In genomic region chr16:81399909-81400308, GRCh38 we compare ENCODE assay signal across 29 cellular contexts.
"Had no signal": no experiment of that assay in that cellular context is flagged by ENCODE, and none has a peak within 500 bp of the region (broad histone marks: within the 10 kb centered on the region; RNA-seq: fewer than 3 reads in every experiment).

No MANE protein-coding gene starts in this region.

- H3K27me3 ChIP-seq: heart right ventricle, ovary, tibial nerve, upper lobe of right lung, uterus had no signal

- H3K9me3 ChIP-seq: ovary, psoas muscle, upper lobe of right lung, uterus had no signal

- H3K27ac ChIP-seq: heart right ventricle, lower lobe of right lung, ovary, psoas muscle, thoracic aorta, tibial nerve, upper lobe of right lung, uterus had no signal

- DNase-seq: cortex of kidney; effector CD4-positive, alpha-beta T cell; foreskin melanocyte; glutamatergic neuron; heart right ventricle; hippocampal formation; immature natural killer cell; islet precursor cell; kidney glomerular epithelial cell; left colon; left ventricle myocardium superior; lower lobe of right lung; natural killer cell; occipital lobe; posterior cingulate gyrus; psoas muscle; right cardiac atrium; small intestine; stimulated activated CD4-positive, alpha-beta T cell treated with anti-CD3 and anti-CD28 coated beads, Interleukin-15, amount 100 ng/mL, for 24 hours; stimulated activated CD4-positive, alpha-beta T cell treated with anti-CD3 and anti-CD28 coated beads, Interleukin-2, amount 100 ng/mL, for 48 hours; stimulated activated naive B cell treated with anti-CD40 and anti-IgM and Interleukin-4, amounts not matched to agents 10 μg/mL and 1 μg/mL and 100 μg/mL, for 72 hours; upper lobe of right lung; uterus had no signal

- H3K36me3 ChIP-seq: heart right ventricle, lower lobe of right lung, ovary, thoracic aorta, tibial nerve, upper lobe of right lung, uterus had no signal

- H3K27me3 Mint-ChIP-seq: stimulated activated naive B cell treated with anti-CD40 and anti-IgM and Interleukin-4, amounts not matched to agents 10 μg/mL and 1 μg/mL and 100 μg/mL, for 72 hours had no signal

- H3K36me3 Mint-ChIP-seq: memory B cell, natural killer cell had no signal

- H3K9me3 Mint-ChIP-seq: immature natural killer cell; memory B cell; natural killer cell; stimulated activated naive CD8-positive, alpha-beta T cell treated with anti-CD3 and anti-CD28 coated beads, Interleukin-15, Interleukin-2, amounts not matched to agents 100 ng/mL and 50 ng/mL, for 24 hours had no signal

- ATAC-seq: esophagus mucosa; heart right ventricle; left colon; left ventricle myocardium superior; lower lobe of right lung; natural killer cell; psoas muscle; right cardiac atrium; stimulated activated naive B cell treated with anti-CD40 and anti-IgM and Interleukin-4, amounts not matched to agents 10 μg/mL and 1 μg/mL and 100 μg/mL, for 72 hours; upper lobe of right lung had no signal

- H3K4me3 ChIP-seq: heart right ventricle, lower lobe of right lung, ovary, psoas muscle, thoracic aorta, tibial nerve, upper lobe of right lung, uterus had no signal

- H3K4me1 ChIP-seq: uterus had no signal

- H3K4me3 Mint-ChIP-seq: immature natural killer cell; memory B cell; natural killer cell; stimulated activated naive B cell treated with anti-CD40 and anti-IgM and Interleukin-4, amounts not matched to agents 10 μg/mL and 1 μg/mL and 100 μg/mL, for 72 hours; stimulated activated naive CD8-positive, alpha-beta T cell treated with anti-CD3 and anti-CD28 coated beads, Interleukin-15, Interleukin-2, amounts not matched to agents 100 ng/mL and 50 ng/mL, for 24 hours had no signal

- H3K27ac Mint-ChIP-seq: memory B cell; natural killer cell; stimulated activated naive B cell treated with anti-CD40 and anti-IgM and Interleukin-4, amounts not matched to agents 10 μg/mL and 1 μg/mL and 100 μg/mL, for 72 hours; stimulated activated naive CD8-positive, alpha-beta T cell treated with anti-CD3 and anti-CD28 coated beads, Interleukin-15, Interleukin-2, amounts not matched to agents 100 ng/mL and 50 ng/mL, for 24 hours had no signal
